ENCODE assay signal across 1 cellular context in the genomic region with DNA sequence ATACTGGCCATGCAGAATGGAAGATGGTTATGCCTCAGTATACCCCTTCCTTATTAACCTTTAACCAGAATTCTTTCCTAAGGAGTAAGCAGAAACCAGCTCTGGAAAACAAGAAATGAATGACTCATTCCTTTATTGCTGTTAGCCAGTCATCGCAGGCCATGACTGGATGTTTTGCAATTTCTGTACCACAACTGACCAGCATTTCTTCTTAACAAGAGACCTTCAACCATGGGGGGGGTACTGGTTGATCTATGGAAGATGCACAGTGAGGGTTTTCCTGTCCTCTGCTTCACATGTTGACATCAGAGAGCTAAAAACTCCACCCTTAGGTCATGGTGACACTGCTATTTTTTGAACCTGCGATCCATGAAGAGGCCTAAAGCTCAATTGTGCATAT.
A peak's percentile ranks its signal among the peaks of the same experiment; 100 is the strongest.
TF ChIP-seq lines count a peak whose summit lies in the region.

No MANE protein-coding gene starts in this region.

TF ChIP-seq in IMR-90, 13 proteins besides CTCF, POLR2A, EP300 and RAD21:
- peak; percentile 58; the same call in 1 of the 2 replicates for TF ChIP-seq NFE2L2 (IDR thresholded peaks at IDR 0.05; ENCODE audit: low read depth, low read length)
- no peak for TF ChIP-seq SMC3 (IDR thresholded peaks at IDR 0.05; ENCODE audit: low read depth, low read length)
- TF ChIP-seq MXI1 (IDR thresholded peaks at IDR 0.05; ENCODE audit: borderline replicate concordance, low read depth, low read length), result no peak
- no peak for TF ChIP-seq CHD1 (IDR thresholded peaks at IDR 0.05; ENCODE audit: low read depth, low read length)
- no peak for TF ChIP-seq RFX5 (IDR thresholded peaks at IDR 0.05; ENCODE audit: low read depth, low read length)
- TF ChIP-seq BHLHE40 (IDR thresholded peaks at IDR 0.05; ENCODE audit: low read depth, low read length), result no peak; the same call in 1 of the 2 replicates
- TF ChIP-seq MAFK (IDR thresholded peaks at IDR 0.05; ENCODE audit: low read depth, low read length), result peak; percentile 32; the same call in 1 of the 2 replicates
- TF ChIP-seq, protein P1, sequence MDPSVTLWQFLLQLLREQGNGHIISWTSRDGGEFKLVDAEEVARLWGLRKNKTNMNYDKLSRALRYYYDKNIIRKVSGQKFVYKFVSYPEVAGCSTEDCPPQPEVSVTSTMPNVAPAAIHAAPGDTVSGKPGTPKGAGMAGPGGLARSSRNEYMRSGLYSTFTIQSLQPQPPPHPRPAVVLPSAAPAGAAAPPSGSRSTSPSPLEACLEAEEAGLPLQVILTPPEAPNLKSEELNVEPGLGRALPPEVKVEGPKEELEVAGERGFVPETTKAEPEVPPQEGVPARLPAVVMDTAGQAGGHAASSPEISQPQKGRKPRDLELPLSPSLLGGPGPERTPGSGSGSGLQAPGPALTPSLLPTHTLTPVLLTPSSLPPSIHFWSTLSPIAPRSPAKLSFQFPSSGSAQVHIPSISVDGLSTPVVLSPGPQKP (IDR thresholded peaks at IDR 0.05; ENCODE audit: borderline replicate concordance, low read depth, low read length), result no peak
- peak; percentile 96 for TF ChIP-seq CEBPB (IDR thresholded peaks at IDR 0.05; ENCODE audit: low read depth, low read length)
- peak; percentile 98 for TF ChIP-seq FOS (IDR thresholded peaks at IDR 0.05; ENCODE audit: low read depth, low read length)
- TF ChIP-seq MAZ (IDR thresholded peaks at IDR 0.05; ENCODE audit: borderline replicate concordance, low read depth, low read length), result no peak
- TF ChIP-seq USF2 (IDR thresholded peaks at IDR 0.05; ENCODE audit: low read depth, low read length), result no peak
- no peak for TF ChIP-seq RCOR1 (IDR thresholded peaks at IDR 0.05; ENCODE audit: insufficient replicate concordance, low read length)
